Comparison of ENCODE assay signal across 8 cellular contexts in genomic region chr1:39788426-39788757, GRCh38. TPM values are rescaled to one million over a fixed set of nuclear protein-coding genes. Genes with fewer than 3 reads are reported as not detected.
A peak's percentile ranks its signal among the peaks of the same experiment; 100 is the strongest.
DNase-seq lines count a peak whose midpoint lies in the region; ATAC-seq, FAIRE-seq and TF ChIP-seq lines count a peak whose summit lies in the region.

No MANE protein-coding gene starts in this region.

- TF ChIP-seq POLR2A in upper lobe of left lung (IDR thresholded peaks at IDR 0.05) (no peak), H54 (IDR thresholded peaks at IDR 0.05; ENCODE audit: low read depth, low read length) (no peak)

- no peaks in the 10 kb centered on the region for H3K9me3 ChIP-seq in SJSA1 (replicated peaks)
- no peaks in the 10 kb centered on the region for H3K9me3 ChIP-seq in liver (ENCODE audit: control insufficient read depth in 4 of 4, low read length in 3 of 4)
- no peaks in the 10 kb centered on the region for H3K9me3 ChIP-seq in upper lobe of left lung

- TF ChIP-seq CTCF in liver (IDR thresholded peaks at IDR 0.05; ENCODE audit: low read depth, low read length, missing input control) (no peak), upper lobe of left lung (IDR thresholded peaks at IDR 0.05) (no peak)

- H3K4me1 ChIP-seq in SJSA1 (replicated peaks) (peaks cover 9% of the 10 kb centered on the region), liver (ENCODE audit: control insufficient read depth in 4 of 4, insufficient read depth in 4 of 4, low read length in 3 of 4) (peaks cover 0 to 6% (median 4%) of the 10 kb centered on the region in 4 donors), upper lobe of left lung (peaks cover 4 to 30% (median 10%) of the 10 kb centered on the region in 4 donors)

- H3K27ac Mint-ChIP-seq in activated naive CD4-positive, alpha-beta T cell treated with anti-CD3 and anti-CD28 coated beads, Interleukin-2, amount 50 U/mL, for 72 hours, result no peak overlapping the region
- H3K27ac Mint-ChIP-seq in activated naive CD4-positive, alpha-beta T cell treated with anti-CD3 and anti-CD28 coated beads, Interleukin-2, amount 10 ng/mL, durations not matched to agents 7 days and 5 days, result no peak overlapping the region
- H3K27ac Mint-ChIP-seq in activated T-helper 1 cell treated with anti-CD3 and anti-CD28 coated beads, Interleukin-12 subunit alpha, Interleukin-12 subunit beta, Interleukin-2, Interleukin-4 antibody, amounts not matched to agents 30 ng/mL and 10 ng/mL and 1 ng/mL, durations not matched to agents 14 hours and 24 hours and 36 hours, result no peak overlapping the region

- H3K4me1 Mint-ChIP-seq in activated naive CD4-positive, alpha-beta T cell treated with anti-CD3 and anti-CD28 coated beads, Interleukin-2, amount 10 ng/mL, durations not matched to agents 7 days and 5 days, result peaks cover 20% of the 10 kb centered on the region
- H3K4me1 Mint-ChIP-seq in activated T-helper 1 cell treated with anti-CD3 and anti-CD28 coated beads, Interleukin-12 subunit alpha, Interleukin-12 subunit beta, Interleukin-2, Interleukin-4 antibody, amounts not matched to agents 30 ng/mL and 10 ng/mL and 1 ng/mL, durations not matched to agents 14 hours and 24 hours and 36 hours (ENCODE audit: low read depth), result peaks cover 13% of the 10 kb centered on the region

- H3K27me3 Mint-ChIP-seq in activated naive CD4-positive, alpha-beta T cell treated with anti-CD3 and anti-CD28 coated beads, Interleukin-2, amount 10 ng/mL, durations not matched to agents 7 days and 5 days, result peaks cover 64% of the 10 kb centered on the region
- H3K27me3 Mint-ChIP-seq in activated T-helper 1 cell treated with anti-CD3 and anti-CD28 coated beads, Interleukin-12 subunit alpha, Interleukin-12 subunit beta, Interleukin-2, Interleukin-4 antibody, amounts not matched to agents 30 ng/mL and 10 ng/mL and 1 ng/mL, durations not matched to agents 14 hours and 24 hours and 36 hours (ENCODE audit: insufficient read depth), result peaks cover 46% of the 10 kb centered on the region

- H3K9ac ChIP-seq in liver (ENCODE audit: low read depth in 1 of 2, low read length in 2 of 2), result no peak overlapping the region

- no peak overlapping the region for H3K27ac ChIP-seq in SJSA1
- no peak overlapping the region for H3K27ac ChIP-seq in liver (ENCODE audit: low read depth in 1 of 2, low read length in 2 of 2)
- peak overlapping the region in 1 of 4 donors; percentile 68 for H3K27ac ChIP-seq in upper lobe of left lung

- ATAC-seq in activated naive CD4-positive, alpha-beta T cell treated with anti-CD3 and anti-CD28 coated beads, Interleukin-2, amount 50 U/mL, for 72 hours, result peak; percentile 18 to 51
- ATAC-seq in upper lobe of left lung (ENCODE audit: low FRiP score in 2 of 2), result peak in 1 of 2 donors; percentile 4

- no peak for DNase-seq in activated naive CD4-positive, alpha-beta T cell treated with anti-CD3 and anti-CD28 coated beads, Interleukin-2, amount 50 U/mL, for 72 hours (ENCODE audit: low spot score in 2 of 2)
- DNase-seq in activated naive CD4-positive, alpha-beta T cell treated with anti-CD3 and anti-CD28 coated beads, Interleukin-2, amount 10 ng/mL, durations not matched to agents 7 days and 5 days, result no peak
- no peak for DNase-seq in SJSA1 (ENCODE audit: low read depth in 1 of 2, low spot score in 2 of 2)
- DNase-seq in upper lobe of left lung, result no peak
- DNase-seq in H54 (ENCODE audit: insufficient read length, low spot score), result no peak
- no peak for DNase-seq in activated T-helper 1 cell treated with anti-CD3 and anti-CD28 coated beads, Interleukin-12 subunit alpha, Interleukin-12 subunit beta, Interleukin-2, Interleukin-4 antibody, amounts not matched to agents 30 ng/mL and 10 ng/mL and 1 ng/mL, durations not matched to agents 14 hours and 24 hours and 36 hours (ENCODE audit: low spot score)
- DNase-seq in NCI-H1417 (lab: John Stamatoyannopoulos, UW), result no peak

- no peaks in the 10 kb centered on the region for H3K9me3 Mint-ChIP-seq in activated naive CD4-positive, alpha-beta T cell treated with anti-CD3 and anti-CD28 coated beads, Interleukin-2, amount 50 U/mL, for 72 hours
- H3K9me3 Mint-ChIP-seq in activated naive CD4-positive, alpha-beta T cell treated with anti-CD3 and anti-CD28 coated beads, Interleukin-2, amount 10 ng/mL, durations not matched to agents 7 days and 5 days, result no peaks in the 10 kb centered on the region
- H3K9me3 Mint-ChIP-seq in activated T-helper 1 cell treated with anti-CD3 and anti-CD28 coated beads, Interleukin-12 subunit alpha, Interleukin-12 subunit beta, Interleukin-2, Interleukin-4 antibody, amounts not matched to agents 30 ng/mL and 10 ng/mL and 1 ng/mL, durations not matched to agents 14 hours and 24 hours and 36 hours, result no peaks in the 10 kb centered on the region

- no peak for TF ChIP-seq EP300 in upper lobe of left lung (IDR thresholded peaks at IDR 0.05)

- no peaks in the 10 kb centered on the region for H3K36me3 ChIP-seq in SJSA1
- no peaks in the 10 kb centered on the region for H3K36me3 ChIP-seq in liver (ENCODE audit: control insufficient read depth in 4 of 4, insufficient read depth in 3 of 4, low read depth in 1 of 4, low read length in 3 of 4)
- H3K36me3 ChIP-seq in upper lobe of left lung, result no peaks in the 10 kb centered on the region

- TF ChIP-seq RAD21 in liver (IDR thresholded peaks at IDR 0.05), result no peak

- CTCF ChIA-PET in activated naive CD4-positive, alpha-beta T cell treated with anti-CD3 and anti-CD28 coated beads, Interleukin-2, amount 10 ng/mL, durations not matched to agents 7 days and 5 days (lab: Charles Lee), result no interaction called here

- peaks cover 0 to 5% of the 10 kb centered on the region in 2 donors for H3K36me3 Mint-ChIP-seq in activated naive CD4-positive, alpha-beta T cell treated with anti-CD3 and anti-CD28 coated beads, Interleukin-2, amount 50 U/mL, for 72 hours
- no peaks in the 10 kb centered on the region for H3K36me3 Mint-ChIP-seq in activated naive CD4-positive, alpha-beta T cell treated with anti-CD3 and anti-CD28 coated beads, Interleukin-2, amount 10 ng/mL, durations not matched to agents 7 days and 5 days
- no peaks in the 10 kb centered on the region for H3K36me3 Mint-ChIP-seq in activated T-helper 1 cell treated with anti-CD3 and anti-CD28 coated beads, Interleukin-12 subunit alpha, Interleukin-12 subunit beta, Interleukin-2, Interleukin-4 antibody, amounts not matched to agents 30 ng/mL and 10 ng/mL and 1 ng/mL, durations not matched to agents 14 hours and 24 hours and 36 hours (ENCODE audit: low read depth)

- H3K27me3 ChIP-seq in SJSA1 (replicated peaks), result peaks cover 19% of the 10 kb centered on the region
- no peaks in the 10 kb centered on the region for H3K27me3 ChIP-seq in liver (ENCODE audit: control insufficient read depth in 4 of 4, insufficient read depth in 4 of 4, low read length in 3 of 4)
- H3K27me3 ChIP-seq in upper lobe of left lung, result peaks cover 0 to 20% (median 2%) of the 10 kb centered on the region in 4 donors

- WGBS in liver, result 6% methylated on average over 51 of the region's 51 CpGs
- WGBS in upper lobe of left lung, 2 donors, result no CpG with 5 or more reads among the region's 51 CpGs

- H3K4me3 ChIP-seq in SJSA1 (peak overlapping the region; percentile 51), liver (ENCODE audit: low read depth in 1 of 3, low read length in 3 of 3) (peak overlapping the region in 2 of 3 donors; percentile 30 to 68), upper lobe of left lung (peak overlapping the region in 3 of 4 donors; percentile 67 to 74 (median 69))

- no peak for FAIRE-seq in H54 (lab: Jason Lieb, UNC)

- no peak overlapping the region for H3K4me3 Mint-ChIP-seq in activated naive CD4-positive, alpha-beta T cell treated with anti-CD3 and anti-CD28 coated beads, Interleukin-2, amount 10 ng/mL, durations not matched to agents 7 days and 5 days
- no peak overlapping the region for H3K4me3 Mint-ChIP-seq in activated T-helper 1 cell treated with anti-CD3 and anti-CD28 coated beads, Interleukin-12 subunit alpha, Interleukin-12 subunit beta, Interleukin-2, Interleukin-4 antibody, amounts not matched to agents 30 ng/mL and 10 ng/mL and 1 ng/mL, durations not matched to agents 14 hours and 24 hours and 36 hours

- intact Hi-C loops in activated T-helper 1 cell treated with anti-CD3 and anti-CD28 coated beads, Interleukin-12 subunit alpha, Interleukin-12 subunit beta, Interleukin-2, Interleukin-4 antibody, amounts not matched to agents 30 ng/mL and 10 ng/mL and 1 ng/mL, durations not matched to agents 14 hours and 24 hours and 36 hours (cut with micrococcal nuclease), result loop anchor here (10.0 kb wide), 1 partner anchor 294 kb away; the partner anchor contains the start of gene BMP8A

TF ChIP-seq in liver, 16 proteins besides CTCF, POLR2A, EP300 and RAD21 (continues in another document):
- TF ChIP-seq GABPA (IDR thresholded peaks at IDR 0.05 in 1 of 2, conservative IDR thresholded peaks at IDR 0.05 in 1 of 2) (no peak), NR2F2 (IDR thresholded peaks at IDR 0.05) (no peak), FOXA2 (IDR thresholded peaks at IDR 0.05) (no peak), YY1 (IDR thresholded peaks at IDR 0.05) (no peak), HNF4G (IDR thresholded peaks at IDR 0.05) (no peak)

RNA-seq across cellular contexts. Expression of gene BMP8B, which starts 0.3 kb away (rescaled TPM):
- total RNA-seq in activated naive CD4-positive, alpha-beta T cell treated with anti-CD3 and anti-CD28 coated beads, Interleukin-2, amount 50 U/mL, for 72 hours, result under 1 TPM; 0.11 to 0.84 TPM
- total RNA-seq in SJSA1 (2014; rRNA removed; shearing (Covaris generic)), result 0.08 TPM in 1 of 2 replicates, not detected in the other
- total RNA-seq in liver (under 1 TPM; 0.08 to 0.19 TPM), upper lobe of left lung (1 to 10 TPM; 1.2 to 5.2 (median 2.3) TPM)
- under 1 TPM; 0.17 to 0.19 TPM for polyA plus RNA-seq in liver
- 0.31 and 0.42 TPM in 2 replicates for total RNA-seq in activated T-helper 1 cell treated with anti-CD3 and anti-CD28 coated beads, Interleukin-12 subunit alpha, Interleukin-12 subunit beta, Interleukin-2, Interleukin-4 antibody, amounts not matched to agents 30 ng/mL and 10 ng/mL and 1 ng/mL, durations not matched to agents 14 hours and 24 hours and 36 hours

RNA-seq across cellular contexts. Expression of gene OXCT2, which starts 17.2 kb away (rescaled TPM):
- total RNA-seq in activated naive CD4-positive, alpha-beta T cell treated with anti-CD3 and anti-CD28 coated beads, Interleukin-2, amount 50 U/mL, for 72 hours, result 1 to 10 TPM; 1.2 to 2.9 TPM
- total RNA-seq in SJSA1 (2014; rRNA removed; shearing (Covaris generic)), result 0.13 and 0.44 TPM in 2 replicates
- total RNA-seq in liver (under 1 TPM; 0.14 to 0.17 TPM), upper lobe of left lung (1 to 10 TPM in 2 of 6 donors, under 1 TPM in 2, not detected in 2; 0.46 to 2.8 (median 0.94) TPM)
- polyA plus RNA-seq in liver, result under 1 TPM; 0.11 to 0.47 TPM
- total RNA-seq in activated T-helper 1 cell treated with anti-CD3 and anti-CD28 coated beads, Interleukin-12 subunit alpha, Interleukin-12 subunit beta, Interleukin-2, Interleukin-4 antibody, amounts not matched to agents 30 ng/mL and 10 ng/mL and 1 ng/mL, durations not matched to agents 14 hours and 24 hours and 36 hours, result 1.6 and 1.7 TPM in 2 replicates

RNA-seq across cellular contexts. Expression of gene PPIE, which starts 49.7 kb away (rescaled TPM):
- 10 to 100 TPM; 70.6 to 79.5 TPM for total RNA-seq in activated naive CD4-positive, alpha-beta T cell treated with anti-CD3 and anti-CD28 coated beads, Interleukin-2, amount 50 U/mL, for 72 hours
- 43.0 and 48.7 TPM in 2 replicates for total RNA-seq in SJSA1 (2014; rRNA removed; shearing (Covaris generic))
- total RNA-seq in liver, result 10 to 100 TPM; 15.5 to 17.7 TPM
- 10 to 100 TPM; 20.8 to 23.6 TPM for polyA plus RNA-seq in liver
- 10 to 100 TPM; 23.6 to 54.5 (median 36.1) TPM for total RNA-seq in upper lobe of left lung
- 68.1 and 75.0 TPM in 2 replicates for total RNA-seq in activated T-helper 1 cell treated with anti-CD3 and anti-CD28 coated beads, Interleukin-12 subunit alpha, Interleukin-12 subunit beta, Interleukin-2, Interleukin-4 antibody, amounts not matched to agents 30 ng/mL and 10 ng/mL and 1 ng/mL, durations not matched to agents 14 hours and 24 hours and 36 hours
